In genomic region chr13:40406405-40407138, GRCh38 we compare ENCODE assay signal across 14 cellular contexts.
DNase-seq lines count a peak whose midpoint lies in the region; ATAC-seq, FAIRE-seq and TF ChIP-seq lines count a peak whose summit lies in the region.
"Had no signal": no experiment of that assay in that cellular context is flagged by ENCODE, and none has a peak within 500 bp of the region (broad histone marks: within the 10 kb centered on the region; RNA-seq: fewer than 3 reads in every experiment).

No MANE protein-coding gene starts in this region.

- H3K27me3 ChIP-seq in HepG2 (ENCODE audit: control insufficient read depth in 1 of 2, insufficient read depth in 2 of 2, low read length in 2 of 2) (no peaks in the 10 kb centered on the region), right lobe of liver (no peaks in the 10 kb centered on the region), lower lobe of right lung (ENCODE audit: low read depth) (no peaks in the 10 kb centered on the region), MG63 (no peaks in the 10 kb centered on the region)

- TF ChIP-seq POLR2A in HepG2 (IDR thresholded peaks at IDR 0.05; ENCODE audit: insufficient read depth in 1 of 2, low read depth in 2 of 2, low read length in 2 of 2) (no peak), right lobe of liver (IDR thresholded peaks at IDR 0.05) (no peak)

- H3K27ac ChIP-seq in HepG2 (ENCODE audit: extremely low read length, insufficient read depth, low read length) (no peak overlapping the region), right lobe of liver (no peak overlapping the region), lower lobe of right lung (peak overlapping the region; percentile 56)

- H2AFZ ChIP-seq in HepG2 (ENCODE audit: low read length) = no peak overlapping the region

- FAIRE-seq in HepG2 (lab: Jason Lieb, UNC) = no peak

- ATAC-seq in HepG2 (no peak), right lobe of liver (no peak), lower lobe of right lung (peak in 1 of 2 donors; percentile 18)
- ATAC-seq: stimulated activated naive CD8-positive, alpha-beta T cell treated with anti-CD3 and anti-CD28 coated beads, Interleukin-15, amount 100 ng/mL, for 72 hours had no signal

- in situ Hi-C loops in HepG2 (cut with HindIII; ENCODE audit: extremely low pct_ligation_motif_present, low pct_unique_long_range_greater_than_20kb) = no loop called here

- no TSS peak for BruUV-seq in HepG2 (replicated peaks; lab: Mats Ljungman, UMichigan)

- no peak overlapping the region for H3K4me2 ChIP-seq in HepG2 (ENCODE audit: low read depth, low read length)

- H3K36me3 ChIP-seq in HepG2 (replicated peaks in 1 of 2; ENCODE audit: control insufficient read depth in 1 of 2, insufficient read depth in 2 of 2, low read length in 2 of 2) (no peaks in the 10 kb centered on the region), right lobe of liver (no peaks in the 10 kb centered on the region), lower lobe of right lung (no peaks in the 10 kb centered on the region), MG63 (no peaks in the 10 kb centered on the region)

- H3K4me1 ChIP-seq in HepG2 (ENCODE audit: insufficient read depth, low read length) (peaks cover 65% of the 10 kb centered on the region), right lobe of liver (peaks cover 0 to 19% (median 4%) of the 10 kb centered on the region in 4 donors), lower lobe of right lung (peaks cover 41% of the 10 kb centered on the region)

- H3K4me3 ChIP-seq in HepG2 (replicated peaks in 1 of 3; ENCODE audit: insufficient read depth in 1 of 3, low read depth in 2 of 3, low read length in 3 of 3) = no peak overlapping the region
- H3K4me3 ChIP-seq in right lobe of liver = no peak overlapping the region
- H3K4me3 ChIP-seq in choroid plexus epithelial cell (ENCODE audit: low read depth, low read length) = no peak overlapping the region
- H3K4me3 ChIP-seq in lower lobe of right lung = no peak overlapping the region
- no peak overlapping the region for H3K4me3 ChIP-seq in MG63

- POLR2A ChIA-PET in HepG2 (lab: Yijun Ruan, JAX) = no interaction called here

- H4K20me1 ChIP-seq in HepG2 (ENCODE audit: insufficient read depth, low read length) = no peaks in the 10 kb centered on the region

- TF ChIP-seq CTCF in HepG2 (CRISPR knock-in tag; IDR thresholded peaks at IDR 0.05) (no peak), right lobe of liver (IDR thresholded peaks at IDR 0.05) (no peak), choroid plexus epithelial cell (conservative IDR thresholded peaks at IDR 0.05; ENCODE audit: low read depth, low read length) (no peak), lower lobe of right lung (IDR thresholded peaks at IDR 0.05) (no peak)

- TF ChIP-seq EP300 in HepG2 (IDR thresholded peaks at IDR 0.05; ENCODE audit: low read depth in 2 of 2, low read length in 2 of 2) (no peak), HepG2 (CRISPR knock-in tag; IDR thresholded peaks at IDR 0.05; ENCODE audit: borderline replicate concordance) (no peak)

- no peak overlapping the region for H3K9ac ChIP-seq in HepG2 (ENCODE audit: insufficient read depth, low read depth, low read length)

- H3K79me2 ChIP-seq in HepG2 (ENCODE audit: insufficient read depth, low read length) = no peaks in the 10 kb centered on the region

- no peak for TF ChIP-seq RAD21 in HepG2 (CRISPR knock-in tag; IDR thresholded peaks at IDR 0.05)

- intact Hi-C loops in HepG2 (cut with micrococcal nuclease; ENCODE audit: unreplicated experiment) (no loop called here), right lobe of liver (cut with DNase I) (no loop called here), lower lobe of right lung (cut with DNase I) (no loop called here)

- DNase-seq in HepG2 (ENCODE audit: low spot score) = peak; percentile 43
- no peak for DNase-seq in right lobe of liver
- DNase-seq in choroid plexus epithelial cell (ENCODE audit: low read depth) = peak; percentile 91
- no peak for DNase-seq in lower lobe of right lung
- DNase-seq in activated gamma-delta T cell (lab: John Stamatoyannopoulos, UW) = no peak
- no peak for DNase-seq in activated gamma-delta T cell treated with Interleukin-2 at 50 U/mL for 16 hours
- DNase-seq in MG63 = no peak
- DNase-seq in activated effector memory CD4-positive, alpha-beta T cell treated with Interleukin-2 at 50 U/mL for 16 hours = no peak
- DNase-seq: AML-193; GF-D8; hippocampal formation; NCI-H146; stimulated activated naive CD8-positive, alpha-beta T cell treated with anti-CD3 and anti-CD28 coated beads, Interleukin-15, amount 100 ng/mL, for 72 hours; T1000 had no signal

- no peaks in the 10 kb centered on the region for H3K9me3 ChIP-seq in HepG2 (ENCODE audit: low read length)
- no peaks in the 10 kb centered on the region for H3K9me3 ChIP-seq in right lobe of liver
- H3K9me3 ChIP-seq in lower lobe of right lung = no peaks in the 10 kb centered on the region
- H3K9me3 ChIP-seq in MG63 = no peaks in the 10 kb centered on the region

- CTCF ChIA-PET in HepG2 (lab: Yijun Ruan, JAX; ENCODE audit: low intra/inter-chr PET ratio, low total read pairs) = no interaction called here

- 17% methylated on average over 6 of the region's 6 CpGs for WGBS in HepG2 (ENCODE audit: low lambda C conversion rate)
- WGBS in right lobe of liver (ENCODE audit: insufficient coverage, low coverage, low lambda C conversion rate, missing lambda C conversion rate) = 64% methylated on average over 6 of the region's 6 CpGs

TF ChIP-seq in HepG2, 621 proteins besides CTCF, POLR2A, EP300 and RAD21 (continues in another document):
- TF ChIP-seq, protein P1, sequence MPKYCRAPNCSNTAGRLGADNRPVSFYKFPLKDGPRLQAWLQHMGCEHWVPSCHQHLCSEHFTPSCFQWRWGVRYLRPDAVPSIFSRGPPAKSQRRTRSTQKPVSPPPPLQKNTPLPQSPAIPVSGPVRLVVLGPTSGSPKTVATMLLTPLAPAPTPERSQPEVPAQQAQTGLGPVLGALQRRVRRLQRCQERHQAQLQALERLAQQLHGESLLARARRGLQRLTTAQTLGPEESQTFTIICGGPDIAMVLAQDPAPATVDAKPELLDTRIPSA (CRISPR knock-in tag; IDR thresholded peaks at IDR 0.05; ENCODE audit: borderline replicate concordance) = no peak
- TF ChIP-seq ZNF790 (CRISPR knock-in tag; IDR thresholded peaks at IDR 0.05; ENCODE audit: borderline replicate concordance) (no peak), NRL (CRISPR knock-in tag; IDR thresholded peaks at IDR 0.05; ENCODE audit: borderline replicate concordance) (no peak), ZNF691 (CRISPR knock-in tag; IDR thresholded peaks at IDR 0.05; ENCODE audit: borderline replicate concordance, low read depth) (no peak)
- TF ChIP-seq, protein P2, sequence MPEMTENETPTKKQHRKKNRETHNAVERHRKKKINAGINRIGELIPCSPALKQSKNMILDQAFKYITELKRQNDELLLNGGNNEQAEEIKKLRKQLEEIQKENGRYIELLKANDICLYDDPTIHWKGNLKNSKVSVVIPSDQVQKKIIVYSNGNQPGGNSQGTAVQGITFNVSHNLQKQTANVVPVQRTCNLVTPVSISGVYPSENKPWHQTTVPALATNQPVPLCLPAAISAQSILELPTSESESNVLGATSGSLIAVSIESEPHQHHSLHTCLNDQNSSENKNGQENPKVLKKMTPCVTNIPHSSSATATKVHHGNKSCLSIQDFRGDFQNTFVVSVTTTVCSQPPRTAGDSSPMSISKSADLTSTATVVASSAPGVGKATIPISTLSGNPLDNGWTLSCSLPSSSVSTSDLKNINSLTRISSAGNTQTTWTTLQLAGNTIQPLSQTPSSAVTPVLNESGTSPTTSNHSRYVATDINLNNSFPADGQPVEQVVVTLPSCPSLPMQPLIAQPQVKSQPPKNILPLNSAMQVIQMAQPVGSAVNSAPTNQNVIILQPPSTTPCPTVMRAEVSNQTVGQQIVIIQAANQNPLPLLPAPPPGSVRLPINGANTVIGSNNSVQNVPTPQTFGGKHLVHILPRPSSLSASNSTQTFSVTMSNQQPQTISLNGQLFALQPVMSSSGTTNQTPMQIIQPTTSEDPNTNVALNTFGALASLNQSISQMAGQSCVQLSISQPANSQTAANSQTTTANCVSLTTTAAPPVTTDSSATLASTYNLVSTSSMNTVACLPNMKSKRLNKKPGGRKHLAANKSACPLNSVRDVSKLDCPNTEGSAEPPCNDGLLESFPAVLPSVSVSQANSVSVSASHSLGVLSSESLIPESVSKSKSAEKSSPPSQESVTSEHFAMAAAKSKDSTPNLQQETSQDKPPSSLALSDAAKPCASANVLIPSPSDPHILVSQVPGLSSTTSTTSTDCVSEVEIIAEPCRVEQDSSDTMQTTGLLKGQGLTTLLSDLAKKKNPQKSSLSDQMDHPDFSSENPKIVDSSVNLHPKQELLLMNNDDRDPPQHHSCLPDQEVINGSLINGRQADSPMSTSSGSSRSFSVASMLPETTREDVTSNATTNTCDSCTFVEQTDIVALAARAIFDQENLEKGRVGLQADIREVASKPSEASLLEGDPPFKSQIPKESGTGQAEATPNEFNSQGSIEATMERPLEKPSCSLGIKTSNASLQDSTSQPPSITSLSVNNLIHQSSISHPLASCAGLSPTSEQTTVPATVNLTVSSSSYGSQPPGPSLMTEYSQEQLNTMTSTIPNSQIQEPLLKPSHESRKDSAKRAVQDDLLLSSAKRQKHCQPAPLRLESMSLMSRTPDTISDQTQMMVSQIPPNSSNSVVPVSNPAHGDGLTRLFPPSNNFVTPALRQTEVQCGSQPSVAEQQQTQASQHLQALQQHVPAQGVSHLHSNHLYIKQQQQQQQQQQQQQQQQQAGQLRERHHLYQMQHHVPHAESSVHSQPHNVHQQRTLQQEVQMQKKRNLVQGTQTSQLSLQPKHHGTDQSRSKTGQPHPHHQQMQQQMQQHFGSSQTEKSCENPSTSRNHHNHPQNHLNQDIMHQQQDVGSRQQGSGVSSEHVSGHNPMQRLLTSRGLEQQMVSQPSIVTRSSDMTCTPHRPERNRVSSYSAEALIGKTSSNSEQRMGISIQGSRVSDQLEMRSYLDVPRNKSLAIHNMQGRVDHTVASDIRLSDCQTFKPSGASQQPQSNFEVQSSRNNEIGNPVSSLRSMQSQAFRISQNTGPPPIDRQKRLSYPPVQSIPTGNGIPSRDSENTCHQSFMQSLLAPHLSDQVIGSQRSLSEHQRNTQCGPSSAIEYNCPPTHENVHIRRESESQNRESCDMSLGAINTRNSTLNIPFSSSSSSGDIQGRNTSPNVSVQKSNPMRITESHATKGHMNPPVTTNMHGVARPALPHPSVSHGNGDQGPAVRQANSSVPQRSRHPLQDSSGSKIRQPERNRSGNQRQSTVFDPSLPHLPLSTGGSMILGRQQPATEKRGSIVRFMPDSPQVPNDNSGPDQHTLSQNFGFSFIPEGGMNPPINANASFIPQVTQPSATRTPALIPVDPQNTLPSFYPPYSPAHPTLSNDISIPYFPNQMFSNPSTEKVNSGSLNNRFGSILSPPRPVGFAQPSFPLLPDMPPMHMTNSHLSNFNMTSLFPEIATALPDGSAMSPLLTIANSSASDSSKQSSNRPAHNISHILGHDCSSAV (CRISPR knock-in tag; IDR thresholded peaks at IDR 0.05; ENCODE audit: borderline replicate concordance) = no peak

Comparison
In these comparisons a context has a peak if more than half of its experiments do, and no peak if none do; other contexts are left out.
1. DNase-seq: peak in HepG2 (single experiment) and choroid plexus epithelial cell (single experiment); none in right lobe of liver (0 of 3), lower lobe of right lung (single experiment), activated gamma-delta T cell (single experiment), activated gamma-delta T cell treated with Interleukin-2 at 50 U/mL for 16 hours (single experiment), MG63 (single experiment) and activated effector memory CD4-positive, alpha-beta T cell treated with Interleukin-2 at 50 U/mL for 16 hours (single experiment).